14 cellular contexts compared by ENCODE assay signal in genomic region chr2:55087930-55088329, GRCh38.
"Had no signal": no experiment of that assay in that cellular context is flagged by ENCODE, and none has a peak within 500 bp of the region (broad histone marks: within the 10 kb centered on the region; RNA-seq: fewer than 3 reads in every experiment).

No MANE protein-coding gene starts in this region.

- DNase-seq: activated CD4-positive, CD25-positive, alpha-beta regulatory T cell treated with anti-CD3 and anti-CD28 coated beads, Interleukin-2, amount 50 U/mL, for 72 hours; activated naive CD4-positive, alpha-beta T cell; aorta; dorsolateral prefrontal cortex; endodermal cell; naive thymus-derived CD4-positive, alpha-beta T cell; stimulated activated CD4-positive, alpha-beta T cell treated with anti-CD3 and anti-CD28 coated beads, Interleukin-2, amount 100 ng/mL, for 48 hours; tibial artery; uterus had no signal

- H3K27me3 ChIP-seq: dorsolateral prefrontal cortex, tibial artery, uterus had no signal

- H3K9me3 ChIP-seq: tibial artery, uterus had no signal

- H3K36me3 Mint-ChIP-seq: naive thymus-derived CD4-positive, alpha-beta T cell; stimulated activated memory B cell treated with anti-CD40 and anti-IgM and Interleukin-4, amounts not matched to agents 10 μg/mL and 1 μg/mL and 100 μg/mL, for 72 hours had no signal

- ATAC-seq: naive thymus-derived CD4-positive, alpha-beta T cell; stimulated activated memory B cell treated with anti-CD40 and anti-IgM and Interleukin-4, amounts not matched to agents 10 μg/mL and 1 μg/mL and 100 μg/mL, for 72 hours had no signal

- H3K36me3 ChIP-seq: tibial artery, uterus had no signal

- H3K4me3 ChIP-seq: dorsolateral prefrontal cortex, lung, tibial artery, uterus had no signal

- H3K27ac ChIP-seq: parathyroid adenoma, tibial artery, uterus had no signal

- H3K79me2 ChIP-seq: parathyroid adenoma had no signal

- H2AFZ ChIP-seq: parathyroid adenoma had no signal

- H3K9me3 Mint-ChIP-seq: activated T-helper 1 cell treated with anti-CD3 and anti-CD28 coated beads, Interleukin-12 subunit alpha, Interleukin-12 subunit beta, Interleukin-2, Interleukin-4 antibody, amounts not matched to agents 30 ng/mL and 10 ng/mL and 1 ng/mL, durations not matched to agents 14 hours and 24 hours and 36 hours; endodermal cell; naive thymus-derived CD4-positive, alpha-beta T cell; stimulated activated memory B cell treated with anti-CD40 and anti-IgM and Interleukin-4, amounts not matched to agents 10 μg/mL and 1 μg/mL and 100 μg/mL, for 72 hours; T-helper 2 cell treated with Interferon-gamma antibody and Interleukin-4, amounts not matched to agents 5 μg/mL and 100 μg/mL, for 36 hours had no signal

- H3K27ac Mint-ChIP-seq: activated T-helper 1 cell treated with anti-CD3 and anti-CD28 coated beads, Interleukin-12 subunit alpha, Interleukin-12 subunit beta, Interleukin-2, Interleukin-4 antibody, amounts not matched to agents 30 ng/mL and 10 ng/mL and 1 ng/mL, durations not matched to agents 14 hours and 24 hours and 36 hours; endodermal cell; stimulated activated memory B cell treated with anti-CD40 and anti-IgM and Interleukin-4, amounts not matched to agents 10 μg/mL and 1 μg/mL and 100 μg/mL, for 72 hours; T-helper 2 cell treated with Interferon-gamma antibody and Interleukin-4, amounts not matched to agents 5 μg/mL and 100 μg/mL, for 36 hours had no signal

- H3K4me1 ChIP-seq: parathyroid adenoma, tibial artery, uterus had no signal
